Comparison of ENCODE assay signal across 8 cellular contexts in the genomic region with DNA sequence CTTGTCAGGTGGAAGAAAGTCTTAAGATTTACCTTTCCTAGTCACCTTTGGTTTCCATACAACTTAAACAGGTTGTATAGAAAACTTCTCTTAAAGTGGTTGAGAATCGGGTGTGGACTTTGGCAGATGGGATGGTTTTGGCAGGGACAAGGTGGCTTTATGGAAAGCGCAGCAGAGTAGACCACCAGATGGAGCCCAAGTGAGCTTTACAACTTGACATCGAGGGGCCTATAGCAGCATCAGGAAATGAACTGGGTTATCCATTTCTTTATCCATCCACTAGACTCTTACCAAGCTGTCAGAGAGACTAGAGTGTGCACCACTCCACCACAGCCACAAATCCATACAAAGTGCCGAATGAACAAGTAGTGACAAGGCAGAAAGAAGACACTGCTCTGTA.
DNase-seq lines count a peak whose midpoint lies in the region; ATAC-seq and TF ChIP-seq lines count a peak whose summit lies in the region.

No MANE protein-coding gene starts in this region.

- no peaks in the 10 kb centered on the region for H3F3A ChIP-seq in Loucy (ENCODE audit: low read depth)

- peaks cover 0 to 1% (median 0%) of the 10 kb centered on the region in 11 donors for H3K9me3 Mint-ChIP-seq in naive thymus-derived CD4-positive, alpha-beta T cell

- H4K20me1 ChIP-seq in Loucy (ENCODE audit: insufficient read depth, low read length, poor library complexity, severe bottlenecking) = no peaks in the 10 kb centered on the region

- DNase-seq in COR-L47 (lab: John Stamatoyannopoulos, UW) = peak; percentile 54
- DNase-seq in UCSD-AML1 (lab: John Stamatoyannopoulos, UW; ENCODE audit: unreplicated experiment) = peak; percentile 21
- DNase-seq in effector CD8-positive, alpha-beta T cell (lab: John Stamatoyannopoulos, UW) = peak; percentile 42
- DNase-seq in naive thymus-derived CD4-positive, alpha-beta T cell = peak in 7 of 9 donors; percentile 41 to 64 (median 55)
- DNase-seq in cortex of kidney (lab: John Stamatoyannopoulos, UW) = no peak
- DNase-seq in aorta = no peak

- H3K4me2 ChIP-seq in Loucy (ENCODE audit: low read depth, low read length, poor library complexity, severe bottlenecking) = peak overlapping the region; percentile 18

- no peak overlapping the region for H3K9ac ChIP-seq in Loucy (ENCODE audit: low read depth, low read length, poor library complexity, severe bottlenecking)

- peak overlapping the region in 8 of 9 donors; percentile 48 to 89 (median 70) for H3K27ac Mint-ChIP-seq in naive thymus-derived CD4-positive, alpha-beta T cell

- peak overlapping the region; percentile 13; the same call in 1 of the 2 replicates for H2AFZ ChIP-seq in Loucy (ENCODE audit: low read length)

- intact Hi-C loops in naive thymus-derived CD4-positive, alpha-beta T cell (cut with micrococcal nuclease) = loop anchor here (1.0 to 5.0 kb wide), 6 partner anchors 86 to 341 kb away; no protein-coding TSS in a partner anchor
- intact Hi-C loops in aorta (cut with DNase I) = no loop called here

- WGBS in aorta, 2 donors = 66 to 70% methylated on average over 4 of the region's 4 CpGs

- TF ChIP-seq CTCF in Loucy (conservative IDR thresholded peaks at IDR 0.05; ENCODE audit: low read length) = peak; percentile 86

- H3K27ac ChIP-seq in naive thymus-derived CD4-positive, alpha-beta T cell (ENCODE audit: low read depth, low read length) = no peak overlapping the region
- H3K27ac ChIP-seq in aorta (ENCODE audit: low read depth in 1 of 2, low read length in 2 of 2) = no peak overlapping the region

- peaks cover 39 to 82% (median 76%) of the 10 kb centered on the region in 7 donors for H3K4me1 Mint-ChIP-seq in naive thymus-derived CD4-positive, alpha-beta T cell

- CTCF ChIA-PET in naive thymus-derived CD4-positive, alpha-beta T cell (lab: Charles Lee) = interaction anchor here (0.6 to 4.3 kb wide), 36 partner anchors 9 to 290 kb away, joined by 3 to 61 read pairs (median 4); partner anchors contain the start of gene MBNL1

- no peak overlapping the region for H3K4me3 ChIP-seq in Loucy (ENCODE audit: low read length, poor library complexity, severe bottlenecking)
- H3K4me3 ChIP-seq in naive thymus-derived CD4-positive, alpha-beta T cell (ENCODE audit: low read length) = no peak overlapping the region
- no peak overlapping the region for H3K4me3 ChIP-seq in aorta (ENCODE audit: low read length in 2 of 2)

- H3K79me2 ChIP-seq in Loucy (ENCODE audit: insufficient read depth, low read length) = no peaks in the 10 kb centered on the region

- no peaks in the 10 kb centered on the region for H3K27me3 Mint-ChIP-seq in naive thymus-derived CD4-positive, alpha-beta T cell

- H3K27me3 ChIP-seq in Loucy (ENCODE audit: insufficient read depth, low read length, poor library complexity, severe bottlenecking) (no peaks in the 10 kb centered on the region), aorta (ENCODE audit: control insufficient read depth in 1 of 2, insufficient read depth in 2 of 2, low read length in 1 of 2) (no peaks in the 10 kb centered on the region)
- no peaks in the 10 kb centered on the region for H3K27me3 ChIP-seq in naive thymus-derived CD4-positive, alpha-beta T cell (ENCODE audit: control insufficient read depth in 2 of 2, insufficient read depth in 2 of 2, low read length in 2 of 2)

- H3K4me1 ChIP-seq in Loucy (ENCODE audit: insufficient read depth, low read length, poor library complexity, severe bottlenecking) (peaks cover 11% of the 10 kb centered on the region), aorta (ENCODE audit: control insufficient read depth in 1 of 2, insufficient read depth in 2 of 2, low read length in 2 of 2) (peaks cover 2 to 4% of the 10 kb centered on the region in 2 donors)
- H3K4me1 ChIP-seq in naive thymus-derived CD4-positive, alpha-beta T cell (ENCODE audit: control insufficient read depth in 2 of 2, insufficient read depth in 2 of 2, low read length in 2 of 2) = peaks cover 13 to 34% of the 10 kb centered on the region in 2 donors

- peak overlapping the region; percentile 40 to 74 (median 52) for H3K4me3 Mint-ChIP-seq in naive thymus-derived CD4-positive, alpha-beta T cell

- H3K9me3 ChIP-seq in Loucy (ENCODE audit: insufficient read depth, low read depth, low read length) (no peaks in the 10 kb centered on the region), aorta (ENCODE audit: control insufficient read depth, low read length) (no peaks in the 10 kb centered on the region)
- H3K9me3 ChIP-seq in naive thymus-derived CD4-positive, alpha-beta T cell (ENCODE audit: control insufficient read depth in 2 of 3, low read length in 3 of 3) = no peaks in the 10 kb centered on the region

- H3K36me3 ChIP-seq in Loucy (ENCODE audit: insufficient read depth, low read length) (no peaks in the 10 kb centered on the region), aorta (ENCODE audit: control insufficient read depth in 1 of 2, insufficient read depth in 2 of 2, low read length in 1 of 2) (no peaks in the 10 kb centered on the region)
- H3K36me3 ChIP-seq in naive thymus-derived CD4-positive, alpha-beta T cell (ENCODE audit: control insufficient read depth in 2 of 3, insufficient read depth in 3 of 3, low read length in 3 of 3) = no peaks in the 10 kb centered on the region

- ATAC-seq in GM19351 (IDR thresholded peaks at IDR 0.05; ENCODE audit: unreplicated experiment) = peak; percentile 74
- peak; percentile 83 for ATAC-seq in naive thymus-derived CD4-positive, alpha-beta T cell
- ATAC-seq in aorta (ENCODE audit: low FRiP score) = no peak

- no peaks in the 10 kb centered on the region for H3K9me2 ChIP-seq in Loucy (replicated peaks; ENCODE audit: low read depth, low read length)

- H3K36me3 Mint-ChIP-seq in naive thymus-derived CD4-positive, alpha-beta T cell = peaks cover 0 to 7% (median 0%) of the 10 kb centered on the region in 5 donors

- POLR2A ChIA-PET in naive thymus-derived CD4-positive, alpha-beta T cell (lab: Charles Lee) = interaction anchor here (0.6 to 9.7 kb wide), 16 partner anchors 10 to 265 kb away, joined by 3 to 147 read pairs (median 4); partner anchors contain the start of gene MBNL1

Comparison
In these comparisons a context has a peak if more than half of its experiments do, and no peak if none do; other contexts are left out.
1. DNase-seq: peak in COR-L47 (single experiment), UCSD-AML1 (single experiment), effector CD8-positive, alpha-beta T cell (single experiment) and naive thymus-derived CD4-positive, alpha-beta T cell (7 of 9); none in cortex of kidney (single experiment) and aorta (0 of 2).
2. intact Hi-C loops: an anchor here in naive thymus-derived CD4-positive, alpha-beta T cell (1.0 to 5.0 kb wide); none called in aorta.